In the genomic region with DNA sequence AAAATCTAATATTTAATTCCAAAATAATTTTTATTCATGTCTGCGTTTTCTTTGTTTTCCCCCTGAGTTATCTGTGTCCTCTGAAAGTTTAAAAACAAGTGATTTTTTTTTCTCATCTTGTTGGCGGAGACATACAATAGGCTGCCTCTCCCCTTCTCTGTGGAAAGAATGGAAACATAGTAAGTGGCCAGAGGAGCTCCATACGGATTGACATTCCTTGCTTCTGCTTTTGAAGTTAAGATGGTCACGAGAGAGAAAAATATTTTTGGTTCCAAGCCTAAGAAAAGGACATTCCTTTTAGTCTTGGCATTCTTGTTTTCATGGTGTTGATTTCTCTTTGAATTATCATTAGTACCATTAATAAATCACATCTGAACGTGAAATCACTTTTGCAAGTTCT, we compare ENCODE assay signal across 18 cellular contexts.
"Had no signal": no experiment of that assay in that cellular context is flagged by ENCODE, and none has a peak within 500 bp of the region (broad histone marks: within the 10 kb centered on the region; RNA-seq: fewer than 3 reads in every experiment).

No MANE protein-coding gene starts in this region.

- H3K4me3 Mint-ChIP-seq: activated CD4-positive, alpha-beta memory T cell treated with anti-CD3 and anti-CD28 coated beads, Interleukin-2, amount 10 ng/mL, durations not matched to agents 7 days and 5 days; activated T-cell treated with anti-CD3 and anti-CD28 coated beads, Interleukin-2, amount 50 U/mL, for 72 hours; stimulated activated effector memory CD8-positive, alpha-beta T cell treated with anti-CD3 and anti-CD28 coated beads, Interleukin-12 subunit alpha, Interleukin-12 subunit beta, amount 100 ng/mL, for 72 hours; T-cell had no signal

- DNase-seq: activated CD4-positive, alpha-beta memory T cell treated with anti-CD3 and anti-CD28 coated beads, Interleukin-2, amount 10 ng/mL, durations not matched to agents 7 days and 5 days; activated CD8-positive, alpha-beta memory T cell treated with anti-CD3 and anti-CD28 coated beads, Interleukin-2, amount 50 U/mL, for 4 hours; activated naive CD4-positive, alpha-beta T cell; activated T-cell treated with anti-CD3 and anti-CD28 coated beads, Interleukin-2, amount 50 U/mL, for 72 hours; aorta; dorsolateral prefrontal cortex; foreskin keratinocyte; head of caudate nucleus; islet precursor cell; left ventricle myocardium inferior; posterior cingulate gyrus; right cardiac atrium; T-cell; T1000; tibial artery had no signal

- H3K27ac ChIP-seq: dorsolateral prefrontal cortex, foreskin keratinocyte, left ventricle myocardium inferior, neutrophil, tibial artery had no signal

- H3K9me3 Mint-ChIP-seq: stimulated activated effector memory CD8-positive, alpha-beta T cell treated with anti-CD3 and anti-CD28 coated beads, Interleukin-12 subunit alpha, Interleukin-12 subunit beta, amount 100 ng/mL, for 72 hours had no signal

- H3K36me3 ChIP-seq: esophagus muscularis mucosa, left ventricle myocardium inferior, neutrophil, tibial artery had no signal

- H3K9me3 ChIP-seq: esophagus muscularis mucosa, left ventricle myocardium inferior, neutrophil, tibial artery had no signal

- H3K4me1 Mint-ChIP-seq: activated CD4-positive, alpha-beta memory T cell treated with anti-CD3 and anti-CD28 coated beads, Interleukin-2, amount 10 ng/mL, durations not matched to agents 7 days and 5 days; T-cell had no signal

- H3K27ac Mint-ChIP-seq: activated CD4-positive, alpha-beta memory T cell treated with anti-CD3 and anti-CD28 coated beads, Interleukin-2, amount 10 ng/mL, durations not matched to agents 7 days and 5 days; activated T-cell treated with anti-CD3 and anti-CD28 coated beads, Interleukin-2, amount 50 U/mL, for 72 hours; stimulated activated effector memory CD8-positive, alpha-beta T cell treated with anti-CD3 and anti-CD28 coated beads, Interleukin-12 subunit alpha, Interleukin-12 subunit beta, amount 100 ng/mL, for 72 hours; T-cell had no signal

- H3K27me3 ChIP-seq: dorsolateral prefrontal cortex, esophagus muscularis mucosa, foreskin keratinocyte, neutrophil, tibial artery had no signal

- H3K4me3 ChIP-seq: dorsolateral prefrontal cortex, esophagus muscularis mucosa, left ventricle myocardium inferior, tibial artery had no signal

- H3K36me3 Mint-ChIP-seq: stimulated activated effector memory CD8-positive, alpha-beta T cell treated with anti-CD3 and anti-CD28 coated beads, Interleukin-12 subunit alpha, Interleukin-12 subunit beta, amount 100 ng/mL, for 72 hours; T-cell had no signal

- H3K27me3 Mint-ChIP-seq: activated CD4-positive, alpha-beta memory T cell treated with anti-CD3 and anti-CD28 coated beads, Interleukin-2, amount 10 ng/mL, durations not matched to agents 7 days and 5 days; T-cell had no signal

- ATAC-seq: activated T-cell treated with anti-CD3 and anti-CD28 coated beads, Interleukin-2, amount 50 U/mL, for 72 hours; foreskin keratinocyte; right cardiac atrium; stimulated activated effector memory CD8-positive, alpha-beta T cell treated with anti-CD3 and anti-CD28 coated beads, Interleukin-12 subunit alpha, Interleukin-12 subunit beta, amount 100 ng/mL, for 72 hours; T-cell had no signal
